In the genomic region with DNA sequence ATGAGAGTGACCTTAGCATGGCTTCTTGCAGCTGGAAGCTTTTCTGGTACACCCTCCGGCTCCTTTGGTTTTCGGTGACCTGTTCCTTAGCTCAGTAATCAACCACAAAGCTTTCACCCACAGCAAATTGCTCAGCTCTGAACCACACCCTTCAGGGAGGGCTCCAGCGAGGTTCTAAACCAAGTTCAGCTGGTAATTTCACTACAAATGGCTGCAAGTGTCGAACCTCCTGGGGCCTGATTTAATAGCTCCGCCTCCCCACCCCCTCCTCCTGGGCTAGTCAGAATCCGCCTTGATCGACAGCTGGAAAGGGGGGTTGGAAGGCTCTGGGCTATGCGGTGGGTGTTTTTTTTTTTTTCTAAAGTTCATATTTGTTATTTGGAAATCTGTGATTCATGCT, we compare ENCODE assay signal across 1 cellular context.
TF ChIP-seq lines count a peak whose summit lies in the region.

No MANE protein-coding gene starts in this region.

TF ChIP-seq in GM12878, 131 proteins besides CTCF, POLR2A, EP300 and RAD21 (continued from another document):
- TF ChIP-seq TBL1XR1 (IDR thresholded peaks at IDR 0.05; ENCODE audit: low read depth, low read length) (no peak), YY1 (IDR thresholded peaks at IDR 0.05; ENCODE audit: low read depth, low read length) (0 out of 2 replicates have a peak, but pooled peaks have one; percentile 23)
TF ChIP-seq in GM12878: peak in this region for 2.
